In the genomic region with DNA sequence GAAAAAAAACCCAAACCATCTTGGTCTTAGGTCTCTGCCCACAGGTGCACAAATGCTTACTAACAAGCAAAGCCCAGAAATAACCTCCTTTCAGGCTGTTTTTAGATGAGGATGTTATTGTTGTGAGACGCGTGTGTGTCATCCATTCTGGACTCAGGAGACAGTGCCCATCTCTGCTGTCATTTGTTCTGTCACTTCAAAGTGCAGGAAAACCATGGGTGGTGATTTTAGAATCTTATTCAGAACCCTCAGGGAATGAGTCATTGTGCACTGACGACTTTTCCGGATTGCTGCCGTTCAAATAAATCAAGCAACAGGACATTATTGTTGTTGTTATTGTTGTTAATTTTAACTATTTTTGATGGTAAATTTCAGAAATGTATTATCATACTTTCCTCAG, we compare ENCODE assay signal across 10 cellular contexts.
A peak's percentile ranks its signal among the peaks of the same experiment; 100 is the strongest.
DNase-seq lines count a peak whose midpoint lies in the region; ATAC-seq lines count a peak whose summit lies in the region.
"Had no signal": no experiment of that assay in that cellular context is flagged by ENCODE, and none has a peak within 500 bp of the region (broad histone marks: within the 10 kb centered on the region; RNA-seq: fewer than 3 reads in every experiment).

No MANE protein-coding gene starts in this region.

- H3K4me3 Mint-ChIP-seq in effector memory CD8-positive, alpha-beta T cell, result no peak overlapping the region
- H3K4me3 Mint-ChIP-seq: activated naive CD8-positive, alpha-beta T cell had no signal

- H3K27me3 Mint-ChIP-seq in effector memory CD8-positive, alpha-beta T cell, result peaks cover 9 to 13% of the 10 kb centered on the region in 2 donors

- H3K27ac ChIP-seq in SJSA1, result 0 out of 2 replicates have a peak overlapping the region, but pooled peaks have one; percentile 46

- H3K27me3 ChIP-seq in SJSA1 (replicated peaks), result no peaks in the 10 kb centered on the region

- H3K36me3 Mint-ChIP-seq in effector memory CD8-positive, alpha-beta T cell (ENCODE audit: insufficient read depth), result peaks cover 2% of the 10 kb centered on the region
- H3K36me3 Mint-ChIP-seq: activated naive CD8-positive, alpha-beta T cell had no signal

- no peaks in the 10 kb centered on the region for H3K4me1 Mint-ChIP-seq in effector memory CD8-positive, alpha-beta T cell (ENCODE audit: low read depth in 2 of 2)

- peak; percentile 43 for ATAC-seq in effector memory CD8-positive, alpha-beta T cell (replicated peaks)

- H3K36me3 ChIP-seq in SJSA1, result no peaks in the 10 kb centered on the region

- H3K9me3 ChIP-seq in SJSA1 (replicated peaks), result no peaks in the 10 kb centered on the region

- H3K9me3 Mint-ChIP-seq in effector memory CD8-positive, alpha-beta T cell, result no peaks in the 10 kb centered on the region

- no peak overlapping the region for H3K27ac Mint-ChIP-seq in effector memory CD8-positive, alpha-beta T cell
- H3K27ac Mint-ChIP-seq: activated naive CD8-positive, alpha-beta T cell had no signal

- peak; percentile 16 for DNase-seq in stimulated activated CD4-positive, alpha-beta T cell treated with anti-CD3 and anti-CD28 coated beads, Interleukin-1b, Interleukin-23, amount 100 ng/mL, for 48 hours
- DNase-seq in stimulated activated CD4-positive, alpha-beta T cell treated with anti-CD3 and anti-CD28 coated beads, Interleukin-4, amount 100 ng/mL, for 1 hour, result no peak
- peak; percentile 34 to 47 for DNase-seq in SJSA1 (ENCODE audit: low read depth in 1 of 2, low spot score in 2 of 2)
- no peak for DNase-seq in effector memory CD8-positive, alpha-beta T cell
- no peak for DNase-seq in NCI-H2196 (lab: John Stamatoyannopoulos, UW; ENCODE audit: unreplicated experiment)
- no peak for DNase-seq in effector CD4-positive, alpha-beta T cell
- no peak for DNase-seq in NAMALWA (ENCODE audit: low spot score)
- no peak for DNase-seq in NCI-H2107 treated with DMSO at 0.1 percent for 48 hours (lab: John Stamatoyannopoulos, UW; ENCODE audit: unreplicated experiment)
- DNase-seq: MV-4-11 had no signal

- no peak overlapping the region for H3K4me3 ChIP-seq in SJSA1

- peaks cover 17% of the 10 kb centered on the region for H3K4me1 ChIP-seq in SJSA1 (replicated peaks)

Comparison
In these comparisons a context has a peak if more than half of its experiments do, and no peak if none do; other contexts are left out.
1. DNase-seq: peak in stimulated activated CD4-positive, alpha-beta T cell treated with anti-CD3 and anti-CD28 coated beads, Interleukin-1b, Interleukin-23, amount 100 ng/mL, for 48 hours (single experiment) and SJSA1 (2 of 2); none in stimulated activated CD4-positive, alpha-beta T cell treated with anti-CD3 and anti-CD28 coated beads, Interleukin-4, amount 100 ng/mL, for 1 hour (single experiment), effector memory CD8-positive, alpha-beta T cell (0 of 3), NCI-H2196 (single experiment), effector CD4-positive, alpha-beta T cell (single experiment), NAMALWA (single experiment) and NCI-H2107 treated with DMSO at 0.1 percent for 48 hours (single experiment).